35 cellular contexts compared by ENCODE assay signal in the genomic region with DNA sequence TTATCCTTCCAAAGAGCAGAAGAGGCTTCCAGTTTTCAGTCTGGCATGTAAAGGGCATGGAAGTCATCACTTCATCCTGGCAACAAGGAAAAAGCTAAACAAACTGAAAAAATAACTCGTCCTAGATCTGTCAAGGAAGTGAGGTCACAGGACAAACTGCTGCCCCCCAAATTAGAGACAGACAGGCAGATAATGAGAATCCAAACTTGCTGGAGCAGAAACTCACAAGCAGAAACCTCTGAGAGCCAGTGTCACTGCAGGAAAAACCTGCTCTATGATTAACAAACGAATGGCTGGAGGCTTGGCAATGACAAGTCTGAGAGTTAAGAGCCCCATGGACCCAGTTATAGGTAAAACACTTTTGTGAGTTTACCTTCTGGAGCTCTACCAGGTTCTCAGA. TPM values are rescaled to one million over a fixed set of nuclear protein-coding genes. Genes with fewer than 3 reads are reported as not detected.
A peak's percentile ranks its signal among the peaks of the same experiment; 100 is the strongest.
DNase-seq lines count a peak whose midpoint lies in the region; ATAC-seq, FAIRE-seq and TF ChIP-seq lines count a peak whose summit lies in the region.
"Had no signal": no experiment of that assay in that cellular context is flagged by ENCODE, and none has a peak within 500 bp of the region (broad histone marks: within the 10 kb centered on the region; RNA-seq: fewer than 3 reads in every experiment).

No MANE protein-coding gene starts in this region.

- H2AK9ac ChIP-seq in IMR-90 (replicated peaks; ENCODE audit: low read depth, low read length, poor library complexity) = no peak overlapping the region

- BruUV-seq in IMR-90 (replicated peaks; lab: Mats Ljungman, UMichigan) (no TSS peak), K562 (replicated peaks; lab: Mats Ljungman, UMichigan) (no TSS peak)

- H2BK20ac ChIP-seq in IMR-90 (ENCODE audit: low read depth, low read length) = no peak overlapping the region

- no peak overlapping the region for H2AK5ac ChIP-seq in IMR-90 (ENCODE audit: low read depth, low read length)

- no peak overlapping the region for H3K18ac ChIP-seq in IMR-90 (ENCODE audit: low read depth, low read length)

- H3K79me1 ChIP-seq in IMR-90 (ENCODE audit: low read depth in 1 of 2, low read length in 2 of 2) = no peaks in the 10 kb centered on the region

- H4K8ac ChIP-seq in IMR-90 (ENCODE audit: low read depth in 2 of 2, low read length in 2 of 2) = no peak overlapping the region; a peak in 1 of 4 replicates

- no peak overlapping the region for H2BK5ac ChIP-seq in IMR-90 (ENCODE audit: low read depth, low read length, poor library complexity, severe bottlenecking)

- ATAC-seq in IMR-90 (ENCODE audit: low read depth) = no peak
- ATAC-seq in K562 = no peak
- no peak for ATAC-seq in GM21360 (IDR thresholded peaks at IDR 0.05; ENCODE audit: unreplicated experiment)
- ATAC-seq: activated naive CD8-positive, alpha-beta T cell treated with anti-CD3 and anti-CD28 coated beads, Interleukin-2, amount 50 U/mL, for 24 hours; left lobe of liver; sciatic nerve; stimulated activated naive CD8-positive, alpha-beta T cell treated with anti-CD3 and anti-CD28 coated beads, Interleukin-15, amount 100 ng/mL, for 72 hours had no signal

- peak overlapping the region; percentile 55; the same call in 1 of the 2 replicates for H3K23ac ChIP-seq in IMR-90 (ENCODE audit: low read depth, low read length)

- H3K9ac ChIP-seq in IMR-90 (ENCODE audit: low read depth, low read length) (no peak overlapping the region), K562 (ENCODE audit: insufficient read depth in 1 of 2, low read depth in 2 of 2, low read length in 2 of 2) (no peak overlapping the region)
- H3K9ac ChIP-seq: GM23248 had no signal

- H3K4ac ChIP-seq in IMR-90 (ENCODE audit: low read depth, low read length) = no peak overlapping the region

- no peak for TF ChIP-seq POLR2A in IMR-90 (IDR thresholded peaks at IDR 0.05; ENCODE audit: low read depth, low read length)
- no peak for TF ChIP-seq POLR2A in K562 (conservative IDR thresholded peaks at IDR 0.05)
- TF ChIP-seq POLR2A in prostate gland (IDR thresholded peaks at IDR 0.05) = no peak

- no peak for TF ChIP-seq EP300 in K562 (IDR thresholded peaks at IDR 0.05; ENCODE audit: low read length)

- no peak for FAIRE-seq in K562 (lab: Jason Lieb, UNC)
- FAIRE-seq: GM12891 had no signal

- H4K91ac ChIP-seq in IMR-90 (ENCODE audit: insufficient read depth, low read depth, low read length) = no peak overlapping the region

- WGBS in IMR-90 (ENCODE audit: extremely low coverage in 2 of 2, insufficient read length in 1 of 2), 2 experiments = 47% methylated on average over 2 of the region's 2 CpGs; no CpG with 5 or more reads in 1 of the 2 experiments
- WGBS in K562 (ENCODE audit: insufficient coverage, low coverage, missing lambda C conversion rate) = 17% methylated on average over 2 of the region's 2 CpGs
- WGBS in hepatocyte (ENCODE audit: low lambda C conversion rate, missing lambda C conversion rate) = 61% methylated on average over 2 of the region's 2 CpGs
- WGBS in prostate gland = 33% methylated on average over 2 of the region's 2 CpGs

- POLR2A ChIA-PET in IMR-90 (lab: Charles Lee; ENCODE audit: unreplicated experiment) = no interaction called here
- POLR2A ChIA-PET in K562 (lab: Yijun Ruan, JAX) = no interaction called here

- H4K5ac ChIP-seq in IMR-90 (ENCODE audit: low read depth, low read length) = no peak overlapping the region

- no peak overlapping the region for H3K4me2 ChIP-seq in IMR-90 (ENCODE audit: low read depth, low read length)
- no peak overlapping the region for H3K4me2 ChIP-seq in K562 (ENCODE audit: insufficient read depth, low read length)
- H3K4me2 ChIP-seq in hepatocyte = no peak overlapping the region

- in situ Hi-C loops in IMR-90 (cut with MboI; ENCODE audit: low sequenced_read_pairs) (no loop called here), K562 (cut with MboI) (no loop called here)

- H3K27me3 ChIP-seq in IMR-90 (ENCODE audit: control insufficient read depth, insufficient read depth, low read length) (no peaks in the 10 kb centered on the region), K562 (ENCODE audit: control insufficient read depth in 2 of 2, insufficient read depth in 2 of 2, low read length in 2 of 2) (no peaks in the 10 kb centered on the region), hepatocyte (no peaks in the 10 kb centered on the region), prostate gland (replicated peaks; ENCODE audit: insufficient read depth) (no peaks in the 10 kb centered on the region)
- H3K27me3 ChIP-seq: dorsolateral prefrontal cortex, neutrophil had no signal

- intact Hi-C loops in IMR-90 (cut with micrococcal nuclease) (no loop called here), K562 (cut with micrococcal nuclease) (no loop called here), prostate gland (cut with DNase I) (no loop called here)

- H3K4me3 ChIP-seq in IMR-90 (ENCODE audit: insufficient read depth, low read depth, low read length) (no peak overlapping the region), K562 (no peak overlapping the region), hepatocyte (no peak overlapping the region), prostate gland (no peak overlapping the region)
- H3K4me3 ChIP-seq: dorsolateral prefrontal cortex, GM23248, SK-N-MC, thoracic aorta had no signal

- DNase-seq in IMR-90 = no peak
- no peak for DNase-seq in K562 (ENCODE audit: extremely low read depth in 1 of 4, low spot score in 3 of 4)
- DNase-seq in hepatocyte (ENCODE audit: low spot score) = no peak
- DNase-seq in prostate gland (ENCODE audit: low spot score) = peak; percentile 47
- no peak for DNase-seq in NCI-H524 (lab: John Stamatoyannopoulos, UW)
- no peak for DNase-seq in GOT3 (lab: John Stamatoyannopoulos, UW)
- DNase-seq: activated CD4-positive, alpha-beta T cell treated with anti-CD3 and anti-CD28 coated beads, Interleukin-2, amount 50 U/mL, for 48 hours; activated CD4-positive, CD25-positive, alpha-beta regulatory T cell treated with anti-CD3 and anti-CD28 coated beads, Interleukin-2, amount 50 U/mL, for 72 hours; activated naive CD8-positive, alpha-beta T cell treated with anti-CD3 and anti-CD28 coated beads, Interleukin-2, amount 50 U/mL, for 24 hours; activated T-cell treated with anti-CD3 and anti-CD28 coated beads, Interleukin-2, amount 50 U/mL, for 48 hours; CD8-positive, alpha-beta memory T cell; cerebellar nuclear complex; dorsolateral prefrontal cortex; EL; GM23248; midbrain; naive B cell; NCI-H1092 treated with DMSO at 0.1 percent for 48 hours; NCI-H1694 treated with DMSO at 0.1 percent for 48 hours; OCI-M1; stimulated activated CD4-positive, alpha-beta T cell treated with anti-CD3 and anti-CD28 coated beads, Interleukin-12 subunit alpha, Interleukin-12 subunit beta, amount 100 ng/mL, for 4 hours; stimulated activated CD4-positive, alpha-beta T cell treated with anti-CD3 and anti-CD28 coated beads, Interleukin-2, amount 100 ng/mL, for 48 hours; stimulated activated naive CD8-positive, alpha-beta T cell treated with anti-CD3 and anti-CD28 coated beads, Interleukin-15, amount 100 ng/mL, for 72 hours; T-helper 2 cell had no signal

- no peak overlapping the region for H2BK120ac ChIP-seq in IMR-90 (ENCODE audit: low read depth, low read length)

- TF ChIP-seq RAD21 in IMR-90 (IDR thresholded peaks at IDR 0.05; ENCODE audit: low read length) (no peak), K562 (CRISPR knock-in tag; conservative IDR thresholded peaks at IDR 0.05 in 1 of 2, IDR thresholded peaks at IDR 0.05 in 1 of 2) (no peak)

- no peaks in the 10 kb centered on the region for H4K20me1 ChIP-seq in IMR-90 (ENCODE audit: insufficient read depth, low read length)
- H4K20me1 ChIP-seq in K562 (replicated peaks; ENCODE audit: control insufficient read depth, insufficient read depth, low read length) = no peaks in the 10 kb centered on the region
- no peaks in the 10 kb centered on the region for H4K20me1 ChIP-seq in hepatocyte (ENCODE audit: insufficient read depth, poor library complexity, severe bottlenecking)

- no peaks in the 10 kb centered on the region for H3K9me3 ChIP-seq in IMR-90 (ENCODE audit: control insufficient read depth, insufficient read depth, low read length)
- no peaks in the 10 kb centered on the region for H3K9me3 ChIP-seq in K562 (replicated peaks; ENCODE audit: control insufficient read depth, insufficient read depth, low read depth, low read length)
- H3K9me3 ChIP-seq in hepatocyte (ENCODE audit: low read depth) = no peaks in the 10 kb centered on the region
- H3K9me3 ChIP-seq in prostate gland = no peaks in the 10 kb centered on the region
- H3K9me3 ChIP-seq: neutrophil, thoracic aorta had no signal

- no peak for TF ChIP-seq CTCF in IMR-90 (conservative IDR thresholded peaks at IDR 0.05; ENCODE audit: low read depth, low read length)
- TF ChIP-seq CTCF in K562 (IDR thresholded peaks at IDR 0.05 in 2 of 3, conservative IDR thresholded peaks at IDR 0.05 in 1 of 3; ENCODE audit: insufficient read depth in 2 of 3, low read depth in 1 of 3, low read length in 3 of 3) = no peak
- TF ChIP-seq CTCF in hepatocyte (IDR thresholded peaks at IDR 0.05; ENCODE audit: poor library complexity) = no peak
- TF ChIP-seq CTCF in prostate gland (IDR thresholded peaks at IDR 0.05) = no peak

- H3K27ac ChIP-seq in IMR-90 (ENCODE audit: insufficient read depth, low read length) = no peak overlapping the region
- no peak overlapping the region for H3K27ac ChIP-seq in K562 (ENCODE audit: extremely low read depth, low read depth, low read length)
- peak overlapping the region; percentile 64 for H3K27ac ChIP-seq in hepatocyte
- H3K27ac ChIP-seq in prostate gland = peak overlapping the region; percentile 53 to 61
- H3K27ac ChIP-seq: dorsolateral prefrontal cortex, GM23248, neutrophil, SK-N-MC, thoracic aorta had no signal

- CTCF ChIA-PET in IMR-90 (lab: Yijun Ruan, JAX) = interaction anchor here (0.6 kb wide), 1 partner anchor 200 kb away, joined by 3 read pairs; no protein-coding TSS in a partner anchor
- CTCF ChIA-PET in K562 (lab: Yijun Ruan, JAX; ENCODE audit: low intra/inter-chr PET ratio) = no interaction called here

- H3K14ac ChIP-seq in IMR-90 (replicated peaks; ENCODE audit: low read depth, low read length) = no peak overlapping the region

- H3K4me1 ChIP-seq in IMR-90 (ENCODE audit: control insufficient read depth, insufficient read depth, low read length) (no peaks in the 10 kb centered on the region), K562 (replicated peaks in 1 of 2; ENCODE audit: control insufficient read depth in 2 of 2, insufficient read depth in 2 of 2, low read length in 2 of 2) (peaks cover 5 to 25% of the 10 kb centered on the region in 2 experiments; a peak in 4 of 5 replicates), hepatocyte (ENCODE audit: insufficient read depth) (peaks cover 8% of the 10 kb centered on the region), prostate gland (replicated peaks) (no peaks in the 10 kb centered on the region)

- H3K9me1 ChIP-seq in IMR-90 (ENCODE audit: insufficient read depth, low read length) (no peaks in the 10 kb centered on the region), K562 (ENCODE audit: control insufficient read depth, insufficient read depth, low read length) (peaks cover 2% of the 10 kb centered on the region)

- H3K36me3 ChIP-seq in IMR-90 (ENCODE audit: control insufficient read depth, insufficient read depth, low read length) (no peaks in the 10 kb centered on the region), K562 (ENCODE audit: control insufficient read depth, insufficient read depth, low read length) (no peaks in the 10 kb centered on the region; the same call in 2 of the 3 replicates), hepatocyte (replicated peaks; ENCODE audit: insufficient read depth, low read depth) (no peaks in the 10 kb centered on the region), prostate gland (no peaks in the 10 kb centered on the region)
- H3K36me3 ChIP-seq: neutrophil, thoracic aorta had no signal

- no peak overlapping the region for H3K56ac ChIP-seq in IMR-90 (ENCODE audit: extremely low read depth, insufficient read depth, low read length)

- no peak overlapping the region for H2BK15ac ChIP-seq in IMR-90 (ENCODE audit: low read depth, low read length)

- dilution Hi-C loops in IMR-90 (cut with HindIII; ENCODE audit: low sequenced_read_pairs, unreplicated experiment) = no loop called here

- H3K79me2 ChIP-seq in K562 (ENCODE audit: control insufficient read depth, insufficient read depth, low read length) = no peaks in the 10 kb centered on the region
- no peaks in the 10 kb centered on the region for H3K79me2 ChIP-seq in hepatocyte

- H2AFZ ChIP-seq in IMR-90 (replicated peaks; ENCODE audit: low read length, poor library complexity) (no peak overlapping the region), K562 (ENCODE audit: low read depth, low read length) (peak overlapping the region; percentile 55; the same call in 1 of the 2 replicates), hepatocyte (no peak overlapping the region)
- H2AFZ ChIP-seq: GM23248 had no signal

- no peaks in the 10 kb centered on the region for H3K9me2 ChIP-seq in hepatocyte (replicated peaks; ENCODE audit: insufficient read depth)

RNA-seq across cellular contexts. Expression of a gene that starts 18.9 kb away (rescaled TPM):
- total RNA-seq in IMR-90 (2012; rRNA removed) (not detected in 2 replicates), K562 (2014; rRNA removed) (not detected in 2 replicates), K562 (2014; rRNA removed; fragmentation: Illumina TruSeq; extraction: Trizol) (not detected in 2 replicates), K562 (2015; rRNA removed; fragmentation: Illumina TruSeq; extraction: Trizol) (not detected in 2 replicates), K562 (2021) (not detected in 2 replicates), hepatocyte (not detected in 2 replicates), prostate gland (not detected)
- polyA plus RNA-seq in IMR-90 (2012; rRNA removed) (not detected in 2 replicates), K562 (2011; rRNA removed) (not detected in 2 replicates), K562 (2014; fragmentation: Illumina TruSeq; extraction: Trizol) (not detected in 2 replicates), K562 (2014; fragmentation: Nextera tagmentation; extraction: Ambion mirVana) (not detected), K562 (2014; rRNA removed) (not detected in 2 replicates), hepatocyte (not detected in 2 replicates)
- not detected in 2 replicates for polyA plus RNA-seq in IMR-90 (2012; cell fraction: cytosol; rRNA removed)
- not detected in 2 replicates for polyA plus RNA-seq in IMR-90 (2012; cell fraction: nucleus; rRNA removed; ENCODE audit: low replicate concordance)
- not detected in 2 replicates for total RNA-seq in K562 (2011; cell fraction: chromatin; rRNA removed; ENCODE audit: low replicate concordance)
- not detected in 2 replicates for total RNA-seq in K562 (2011; cell fraction: nucleolus; rRNA removed)
- total RNA-seq in K562 (2011; cell fraction: nucleoplasm; rRNA removed) = not detected in 2 replicates
- not detected in 2 replicates for polyA plus RNA-seq in K562 (2011; cell fraction: cytosol; rRNA removed)
- not detected in 2 replicates for polyA plus RNA-seq in K562 (2011; cell fraction: nucleus; rRNA removed)
- 0.08 and 0.46 TPM in 2 replicates for polyA plus RNA-seq in K562 (2012)
- polyA minus RNA-seq in K562 (2011; rRNA and poly(A)+ RNA removed) = not detected in 2 replicates
- polyA minus RNA-seq in K562 (2011; cell fraction: cytosol; rRNA and poly(A)+ RNA removed) = not detected in 2 replicates
- not detected in 2 replicates for polyA minus RNA-seq in K562 (2011; cell fraction: nucleus; rRNA and poly(A)+ RNA removed)
- total RNA-seq: CD8-positive, alpha-beta memory T cell; dorsolateral prefrontal cortex; glomerular endothelial cell; GM23248; left lobe of liver; NCI-H460; progenitor cell of endocrine pancreas; sciatic nerve; thoracic aorta had no signal
- polyA plus RNA-seq: BJ; CD8-positive, alpha-beta memory T cell had no signal

RNA-seq across cellular contexts. Expression of a gene that starts 38.9 kb away (rescaled TPM):
- total RNA-seq in IMR-90 (2012; rRNA removed) = 4.7 and 5.0 TPM in 2 replicates
- 1.6 and 2.2 TPM in 2 replicates for polyA plus RNA-seq in IMR-90 (2012; rRNA removed)
- 1.3 TPM in 2 replicates for polyA plus RNA-seq in IMR-90 (2012; cell fraction: cytosol; rRNA removed)
- polyA plus RNA-seq in IMR-90 (2012; cell fraction: nucleus; rRNA removed; ENCODE audit: low replicate concordance) = 0.72 and 2.1 TPM in 2 replicates
- total RNA-seq in K562 (2011; cell fraction: chromatin; rRNA removed; ENCODE audit: low replicate concordance) = 33.3 and 50.1 TPM in 2 replicates
- total RNA-seq in K562 (2011; cell fraction: nucleolus; rRNA removed) = 21.5 and 22.9 TPM in 2 replicates
- 40.9 and 50.4 TPM in 2 replicates for total RNA-seq in K562 (2011; cell fraction: nucleoplasm; rRNA removed)
- total RNA-seq in K562 (2014; rRNA removed) = 8.5 and 9.4 TPM in 2 replicates
- total RNA-seq in K562 (2014; rRNA removed; fragmentation: Illumina TruSeq; extraction: Trizol) = 12.6 and 14.5 TPM in 2 replicates
- total RNA-seq in K562 (2015; rRNA removed; fragmentation: Illumina TruSeq; extraction: Trizol) = 15.7 and 17.7 TPM in 2 replicates
- 12.0 and 14.5 TPM in 2 replicates for total RNA-seq in K562 (2021)
- 24.6 and 26.3 TPM in 2 replicates for polyA plus RNA-seq in K562 (2011; rRNA removed)
- polyA plus RNA-seq in K562 (2011; cell fraction: cytosol; rRNA removed) = 8.6 and 21.4 TPM in 2 replicates
- 16.4 and 20.7 TPM in 2 replicates for polyA plus RNA-seq in K562 (2011; cell fraction: nucleus; rRNA removed)
- polyA plus RNA-seq in K562 (2012) = 12.3 and 25.2 TPM in 2 replicates
- polyA plus RNA-seq in K562 (2014; fragmentation: Illumina TruSeq; extraction: Trizol) = 11.1 and 12.9 TPM in 2 replicates
- 1 to 10 TPM; 2.5 to 4.6 TPM for polyA plus RNA-seq in K562 (2014; fragmentation: Nextera tagmentation; extraction: Ambion mirVana)
- polyA plus RNA-seq in K562 (2014; rRNA removed) = 7.1 and 8.3 TPM in 2 replicates
- polyA minus RNA-seq in K562 (2011; rRNA and poly(A)+ RNA removed) = 44.8 and 50.2 TPM in 2 replicates
- polyA minus RNA-seq in K562 (2011; cell fraction: cytosol; rRNA and poly(A)+ RNA removed) = 21.6 and 22.4 TPM in 2 replicates
- 11.3 and 20.2 TPM in 2 replicates for polyA minus RNA-seq in K562 (2011; cell fraction: nucleus; rRNA and poly(A)+ RNA removed)
- total RNA-seq in hepatocyte = 22.4 and 23.6 TPM in 2 replicates
- 9.2 and 15.9 TPM in 2 replicates for polyA plus RNA-seq in hepatocyte
- total RNA-seq in prostate gland = 10 to 100 TPM; 21.7 to 24.7 TPM

Comparison
In these comparisons a context has a peak if more than half of its experiments do, and no peak if none do; other contexts are left out.
1. H3K27ac ChIP-seq: peak in hepatocyte (single experiment) and prostate gland (2 of 2); none in IMR-90 (single experiment) and K562 (single experiment).